8 cellular contexts compared by ENCODE assay signal in genomic region chr1:70205437-70206118, GRCh38. TPM values are rescaled to one million over a fixed set of nuclear protein-coding genes. Genes with fewer than 3 reads are reported as not detected.
DNase-seq lines count a peak whose midpoint lies in the region; FAIRE-seq and TF ChIP-seq lines count a peak whose summit lies in the region.

LRRC40 (minus strand) TSS chr1:70205579; CDS start chr1:70205540, 39 bp downstream.

- no peak within 1 kb of the TSS for H2BK12ac ChIP-seq in neuronal stem cell (ENCODE audit: low read length)

- CTCF ChIA-PET in HEK293T (lab: Yijun Ruan, JAX), result no interaction called here
- CTCF ChIA-PET in activated naive CD4-positive, alpha-beta T cell treated with anti-CD3 and anti-CD28 coated beads for 36 hours (lab: Charles Lee), result no interaction called here

- peak within 1 kb of the TSS; percentile 95 for H3K27ac Mint-ChIP-seq in activated naive CD4-positive, alpha-beta T cell treated with anti-CD3 and anti-CD28 coated beads for 36 hours

- H3K79me1 ChIP-seq in neuronal stem cell (ENCODE audit: low read depth, low read length), result peaks cover 8% of the 10 kb centered on the region

- H3K9me3 ChIP-seq in neuronal stem cell (replicated peaks in 1 of 2; ENCODE audit: control insufficient read depth in 2 of 2, insufficient read depth in 1 of 2, low read depth in 1 of 2, low read length in 2 of 2), result no peaks in the 10 kb centered on the region

- peaks cover 6 to 39% of the 10 kb centered on the region in 2 donors for H3K36me3 ChIP-seq in neuronal stem cell (replicated peaks in 1 of 2; ENCODE audit: control insufficient read depth in 2 of 2, insufficient read depth in 2 of 2, low read length in 2 of 2)

- H4K8ac ChIP-seq in neuronal stem cell (ENCODE audit: low read depth, low read length), result no peak within 1 kb of the TSS

- H3K4me2 ChIP-seq in neuronal stem cell (ENCODE audit: insufficient read depth, low read length, poor library complexity, severe bottlenecking), result peak within 1 kb of the TSS; percentile 64

- H2BK120ac ChIP-seq in neuronal stem cell (ENCODE audit: low read depth, low read length), result no peak within 1 kb of the TSS

- H3K4ac ChIP-seq in neuronal stem cell (ENCODE audit: low read length), result no peak within 1 kb of the TSS

- H3K23ac ChIP-seq in neuronal stem cell (ENCODE audit: low read depth, low read length, poor library complexity), result peak within 1 kb of the TSS; percentile 92

- no CpG with 5 or more reads among the region's 46 CpGs for WGBS in neuronal stem cell (ENCODE audit: extremely low coverage in 2 of 2, insufficient read length in 2 of 2, insufficient replicate concordance in 1 of 2), 2 donors

- H3K27ac ChIP-seq in neuronal stem cell (replicated peaks; ENCODE audit: low read length), result peak within 1 kb of the TSS; percentile 83

- no peaks in the 10 kb centered on the region for H3K27me3 Mint-ChIP-seq in activated naive CD4-positive, alpha-beta T cell treated with anti-CD3 and anti-CD28 coated beads for 36 hours (ENCODE audit: low read depth)

- intact Hi-C loops in activated naive CD4-positive, alpha-beta T cell treated with anti-CD3 and anti-CD28 coated beads for 36 hours (cut with micrococcal nuclease), result loop anchor here (1.0 kb wide), 5 partner anchors 16 to 876 kb away; partner anchors contain the start of genes ANKRD13C, CTH, SRSF11 and ZRANB2

- no peak within 1 kb of the TSS for H2BK5ac ChIP-seq in neuronal stem cell (ENCODE audit: low read length)

- peak within 1 kb of the TSS; percentile 91 for H2AFZ ChIP-seq in neuronal stem cell (ENCODE audit: low read length)

- no peak for FAIRE-seq in frontal cortex (lab: Jason Lieb, UNC)

- TF ChIP-seq CTCF in subcutaneous adipose tissue (IDR thresholded peaks at IDR 0.05; ENCODE audit: low read depth), result no peak

- peak within 1 kb of the TSS; percentile 96 for H3K4me3 Mint-ChIP-seq in activated naive CD4-positive, alpha-beta T cell treated with anti-CD3 and anti-CD28 coated beads for 36 hours

- H3K9me3 Mint-ChIP-seq in activated naive CD4-positive, alpha-beta T cell treated with anti-CD3 and anti-CD28 coated beads for 36 hours, result no peaks in the 10 kb centered on the region

- peak within 1 kb of the TSS; percentile 82 for H3K18ac ChIP-seq in neuronal stem cell (ENCODE audit: low read length)

- peaks cover 2 to 3% of the 10 kb centered on the region in 2 donors for H3K4me1 ChIP-seq in neuronal stem cell (ENCODE audit: control insufficient read depth in 2 of 2, insufficient read depth in 1 of 2, low read depth in 1 of 2, low read length in 2 of 2)

- peaks cover 16% of the 10 kb centered on the region for H3K36me3 Mint-ChIP-seq in activated naive CD4-positive, alpha-beta T cell treated with anti-CD3 and anti-CD28 coated beads for 36 hours (ENCODE audit: low read depth)

- H2AK5ac ChIP-seq in neuronal stem cell (ENCODE audit: low read depth, low read length), result no peak within 1 kb of the TSS

- POLR2A ChIA-PET in HEK293T (lab: Yijun Ruan, JAX), result interaction anchor here (0.8 to 3.0 kb wide), 6 partner anchors 10 to 205 kb away, joined by 3 to 30 read pairs (median 7); partner anchors contain the start of genes ANKRD13C, CTH and SRSF11

- DNase-seq in GF-D8 (lab: John Stamatoyannopoulos, UW) (peak; percentile 85), HEK293T (ENCODE audit: extremely low spot score) (peak; percentile 98), MV-4-11 (lab: John Stamatoyannopoulos, UW) (peak; percentile 89), SK-MEL-5 (ENCODE audit: low read depth, low spot score) (peak; percentile 92), frontal cortex (ENCODE audit: low spot score in 2 of 2) (peak; percentile 75 to 85), neuronal stem cell (ENCODE audit: low spot score) (peak; percentile 94)
- peak; percentile 97 for DNase-seq in activated naive CD4-positive, alpha-beta T cell treated with anti-CD3 and anti-CD28 coated beads for 36 hours

- no peak within 1 kb of the TSS for H2BK15ac ChIP-seq in neuronal stem cell (ENCODE audit: low read length)

- in situ Hi-C loops in SK-MEL-5 (cut with HindIII; ENCODE audit: low pct_unique_long_range_greater_than_20kb, low sequenced_read_pairs), result no loop called here

- peak within 1 kb of the TSS; percentile 89 to 94 for H3K4me3 ChIP-seq in neuronal stem cell (ENCODE audit: low read length in 2 of 2)

- no peak within 1 kb of the TSS for H3K14ac ChIP-seq in neuronal stem cell (ENCODE audit: low read length)

- H3K27me3 ChIP-seq in neuronal stem cell (ENCODE audit: control insufficient read depth in 3 of 3, insufficient read depth in 3 of 3, low read depth in 1 of 3, low read length in 3 of 3), result no peaks in the 10 kb centered on the region

- peaks cover 62% of the 10 kb centered on the region for H3K4me1 Mint-ChIP-seq in activated naive CD4-positive, alpha-beta T cell treated with anti-CD3 and anti-CD28 coated beads for 36 hours (ENCODE audit: low read depth)

- no peak within 1 kb of the TSS for H4K91ac ChIP-seq in neuronal stem cell (ENCODE audit: low read depth, low read length, poor library complexity)

- peak within 1 kb of the TSS; percentile 86 for H3K9ac ChIP-seq in neuronal stem cell (ENCODE audit: low read depth, low read length, poor library complexity)

TF ChIP-seq in HEK293T, 16 proteins besides CTCF, POLR2A, EP300 and RAD21:
- no peak for TF ChIP-seq ELF4 (IDR thresholded peaks at IDR 0.05)
- TF ChIP-seq BHLHE40 (IDR thresholded peaks at IDR 0.05; ENCODE audit: borderline replicate concordance), result no peak
- TF ChIP-seq FOXA1 (IDR thresholded peaks at IDR 0.05), result no peak
- TF ChIP-seq SP1 (IDR thresholded peaks at IDR 0.05), result no peak
- no peak for TF ChIP-seq SUZ12 (IDR thresholded peaks at IDR 0.05)
- TF ChIP-seq L3MBTL2 (conservative IDR thresholded peaks at IDR 0.05), result no peak
- TF ChIP-seq FOXM1 (IDR thresholded peaks at IDR 0.05; ENCODE audit: borderline replicate concordance), result no peak
- TF ChIP-seq NFRKB (IDR thresholded peaks at IDR 0.05), result no peak
- TF ChIP-seq CTBP1 (IDR thresholded peaks at IDR 0.05; ENCODE audit: borderline replicate concordance), result no peak
- no peak for TF ChIP-seq ZNF384 (IDR thresholded peaks at IDR 0.05)
- no peak for TF ChIP-seq ARNT (IDR thresholded peaks at IDR 0.05)
- TF ChIP-seq LEF1 (IDR thresholded peaks at IDR 0.05; ENCODE audit: borderline replicate concordance), result no peak
- TF ChIP-seq HDGF (IDR thresholded peaks at IDR 0.05; ENCODE audit: borderline replicate concordance), result no peak
- no peak for TF ChIP-seq FOXK2 (IDR thresholded peaks at IDR 0.05)
- TF ChIP-seq TARDBP (IDR thresholded peaks at IDR 0.05), result no peak
- TF ChIP-seq PKNOX1 (IDR thresholded peaks at IDR 0.05), result no peak
TF ChIP-seq in HEK293T: peak in this region for 0.

RNA-seq across cellular contexts. Expression of gene LRRC40, which starts in this region (rescaled TPM):
- total RNA-seq in SK-MEL-5 (2014; rRNA removed; shearing (Covaris generic)), result 12.5 and 14.2 TPM in 2 replicates
- 8.6 and 10.6 TPM in 2 replicates for polyA plus RNA-seq in SK-MEL-5 (2015; cell fraction: cytosol; rRNA removed)
- 18.5 and 20.3 TPM in 2 replicates for polyA plus RNA-seq in SK-MEL-5 (2015; cell fraction: nucleus; rRNA removed)
- 10 to 100 TPM; 20.4 to 20.5 TPM for total RNA-seq in activated naive CD4-positive, alpha-beta T cell treated with anti-CD3 and anti-CD28 coated beads for 36 hours
- total RNA-seq in frontal cortex, result 99.9 TPM
- 38.7 TPM for polyA plus RNA-seq in neuronal stem cell (2013, experiment 1 of 2)
- 38.7 TPM for polyA plus RNA-seq in neuronal stem cell (2013, experiment 2 of 2)
- total RNA-seq in subcutaneous adipose tissue, result 10 to 100 TPM; 11.9 to 22.2 (median 15.4) TPM

Comparison
In these comparisons a context has a peak if more than half of its experiments do, and no peak if none do; other contexts are left out.
1. Peak in every context shown above with its lines: DNase-seq, H3K4me3 ChIP-seq and H3K27ac ChIP-seq.